ENCODE assay signal across 8 cellular contexts in the genomic region with DNA sequence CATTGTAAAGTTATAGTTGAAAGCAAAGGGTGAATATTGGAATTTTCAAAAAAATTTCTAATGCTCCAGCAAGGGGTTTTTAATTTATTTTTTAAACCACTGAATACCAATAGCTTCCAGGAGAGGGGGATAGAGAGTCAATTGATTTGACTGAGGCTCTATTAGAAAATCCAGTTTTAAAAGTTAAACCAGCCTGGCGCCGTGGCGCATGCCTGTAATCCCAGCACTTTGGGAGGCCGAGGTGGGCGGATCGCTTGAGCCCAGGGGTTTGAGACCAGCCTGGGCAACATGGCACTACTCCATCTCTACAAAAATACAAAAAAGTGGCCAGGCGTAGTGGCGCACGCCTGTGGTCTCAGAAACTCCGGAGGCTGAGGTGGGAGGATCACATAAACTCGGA.
DNase-seq lines count a peak whose midpoint lies in the region; ATAC-seq and TF ChIP-seq lines count a peak whose summit lies in the region.

No MANE protein-coding gene starts in this region.

- H3K36me3 Mint-ChIP-seq in GM23338 (ENCODE audit: low read depth): peaks cover 25% of the 10 kb centered on the region
- no peaks in the 10 kb centered on the region for H3K36me3 Mint-ChIP-seq in activated CD4-positive, alpha-beta T cell treated with anti-CD3 and anti-CD28 coated beads, Interleukin-2, amount 10 ng/mL, durations not matched to agents 7 days and 5 days (ENCODE audit: low read depth)

- no peak overlapping the region for H3K4me2 ChIP-seq in GM23338

- intact Hi-C loops in left ventricle myocardium inferior (cut with micrococcal nuclease): loop anchor here (5.0 to 10.0 kb wide), 2 partner anchors 257 to 551 kb away; no protein-coding TSS in a partner anchor

- no peaks in the 10 kb centered on the region for H3F3A ChIP-seq in GM23338 (replicated peaks; ENCODE audit: low read depth)

- no peaks in the 10 kb centered on the region for H3K9me3 ChIP-seq in left ventricle myocardium inferior (replicated peaks)

- no peak overlapping the region for H2AFZ ChIP-seq in GM23338

- H3K79me2 ChIP-seq in GM23338 (replicated peaks; ENCODE audit: insufficient read depth): no peaks in the 10 kb centered on the region

- no peak overlapping the region for H3K27ac ChIP-seq in GM23338 (ENCODE audit: low read depth)
- H3K27ac ChIP-seq in left ventricle myocardium inferior (replicated peaks): no peak overlapping the region

- H3K4me1 ChIP-seq in GM23338 (ENCODE audit: insufficient read depth) (peaks cover 24% of the 10 kb centered on the region), left ventricle myocardium inferior (peaks cover 7% of the 10 kb centered on the region)

- no peak overlapping the region for H3K4me3 Mint-ChIP-seq in GM23338
- no peak overlapping the region for H3K4me3 Mint-ChIP-seq in activated CD4-positive, alpha-beta T cell treated with anti-CD3 and anti-CD28 coated beads, Interleukin-2, amount 10 ng/mL, durations not matched to agents 7 days and 5 days

- peak; percentile 43 to 74; a peak in 3 of 4 replicates for TF ChIP-seq CTCF in GM23338 (conservative IDR thresholded peaks at IDR 0.05; ENCODE audit: low read depth in 2 of 2)
- peak; percentile 77 for TF ChIP-seq CTCF in left ventricle myocardium inferior (IDR thresholded peaks at IDR 0.05; ENCODE audit: borderline replicate concordance)

- H4K20me1 ChIP-seq in GM23338 (replicated peaks; ENCODE audit: insufficient read depth): no peaks in the 10 kb centered on the region

- peaks cover 44% of the 10 kb centered on the region for H3K4me1 Mint-ChIP-seq in GM23338
- H3K4me1 Mint-ChIP-seq in activated CD4-positive, alpha-beta T cell treated with anti-CD3 and anti-CD28 coated beads, Interleukin-2, amount 10 ng/mL, durations not matched to agents 7 days and 5 days: no peaks in the 10 kb centered on the region

- CTCF ChIA-PET in activated CD4-positive, alpha-beta T cell treated with anti-CD3 and anti-CD28 coated beads, Interleukin-2, amount 10 ng/mL, durations not matched to agents 7 days and 5 days (lab: Charles Lee): interaction anchor here (0.5 to 0.6 kb wide), 2 partner anchors 78 to 253 kb away, joined by 3 read pairs; no protein-coding TSS in a partner anchor

- POLR2A ChIA-PET in activated CD4-positive, alpha-beta T cell treated with anti-CD3 and anti-CD28 coated beads, Interleukin-2, amount 10 ng/mL, durations not matched to agents 7 days and 5 days (lab: Charles Lee): no interaction called here

- no peak overlapping the region for H3K27ac Mint-ChIP-seq in GM23338
- no peak overlapping the region for H3K27ac Mint-ChIP-seq in activated CD4-positive, alpha-beta T cell treated with anti-CD3 and anti-CD28 coated beads, Interleukin-2, amount 10 ng/mL, durations not matched to agents 7 days and 5 days

- H3K36me3 ChIP-seq in GM23338 (ENCODE audit: insufficient read depth) (no peaks in the 10 kb centered on the region), left ventricle myocardium inferior (no peaks in the 10 kb centered on the region)

- DNase-seq in AML-193 (lab: John Stamatoyannopoulos, UW): peak; percentile 7 to 32
- peak; percentile 74 for DNase-seq in GM23338 (ENCODE audit: low spot score)
- DNase-seq in SW480 (ENCODE audit: low spot score): peak; percentile 5
- DNase-seq in left ventricle myocardium inferior: no peak
- peak; percentile 31 for DNase-seq in stromal cell of bone marrow (ENCODE audit: low read depth)
- no peak for DNase-seq in stimulated activated CD4-positive, alpha-beta T cell treated with anti-CD3 and anti-CD28 coated beads, Interleukin-4, amount 100 ng/mL, for 1 hour
- no peak for DNase-seq in activated CD4-positive, alpha-beta T cell treated with anti-CD3 and anti-CD28 coated beads, Interleukin-2, amount 10 ng/mL, durations not matched to agents 7 days and 5 days

- peaks cover 4% of the 10 kb centered on the region; the same call in 2 of the 3 replicates for H3K9me3 Mint-ChIP-seq in GM23338
- no peaks in the 10 kb centered on the region for H3K9me3 Mint-ChIP-seq in activated CD4-positive, alpha-beta T cell treated with anti-CD3 and anti-CD28 coated beads, Interleukin-2, amount 10 ng/mL, durations not matched to agents 7 days and 5 days

- H3K4me3 ChIP-seq in GM23338: no peak overlapping the region
- no peak overlapping the region for H3K4me3 ChIP-seq in left ventricle myocardium inferior

- peaks cover 10% of the 10 kb centered on the region for H3K9me2 ChIP-seq in GM23338 (ENCODE audit: insufficient read depth)

- H3K27me3 ChIP-seq in GM23338 (ENCODE audit: insufficient read depth) (no peaks in the 10 kb centered on the region), left ventricle myocardium inferior (ENCODE audit: low read depth) (no peaks in the 10 kb centered on the region)

- H3K27me3 Mint-ChIP-seq in GM23338 (ENCODE audit: insufficient read depth, low read depth, poor library complexity): no peaks in the 10 kb centered on the region
- H3K27me3 Mint-ChIP-seq in activated CD4-positive, alpha-beta T cell treated with anti-CD3 and anti-CD28 coated beads, Interleukin-2, amount 10 ng/mL, durations not matched to agents 7 days and 5 days: no peaks in the 10 kb centered on the region

- ATAC-seq in GM23338 (peak; percentile 48; the same call in 2 of the 3 replicates), GM21825 (IDR thresholded peaks at IDR 0.05; ENCODE audit: unreplicated experiment) (no peak)

TF ChIP-seq in GM23338, 12 proteins besides CTCF, POLR2A, EP300 and RAD21 (continues in another document):
- TF ChIP-seq, protein P1, sequence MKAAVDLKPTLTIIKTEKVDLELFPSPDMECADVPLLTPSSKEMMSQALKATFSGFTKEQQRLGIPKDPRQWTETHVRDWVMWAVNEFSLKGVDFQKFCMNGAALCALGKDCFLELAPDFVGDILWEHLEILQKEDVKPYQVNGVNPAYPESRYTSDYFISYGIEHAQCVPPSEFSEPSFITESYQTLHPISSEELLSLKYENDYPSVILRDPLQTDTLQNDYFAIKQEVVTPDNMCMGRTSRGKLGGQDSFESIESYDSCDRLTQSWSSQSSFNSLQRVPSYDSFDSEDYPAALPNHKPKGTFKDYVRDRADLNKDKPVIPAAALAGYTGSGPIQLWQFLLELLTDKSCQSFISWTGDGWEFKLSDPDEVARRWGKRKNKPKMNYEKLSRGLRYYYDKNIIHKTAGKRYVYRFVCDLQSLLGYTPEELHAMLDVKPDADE (IDR thresholded peaks at IDR 0.05): no peak
- TF ChIP-seq CREB1 (CRISPR knock-in tag; IDR thresholded peaks at IDR 0.05; ENCODE audit: low read depth): no peak
- TF ChIP-seq, protein P2, sequence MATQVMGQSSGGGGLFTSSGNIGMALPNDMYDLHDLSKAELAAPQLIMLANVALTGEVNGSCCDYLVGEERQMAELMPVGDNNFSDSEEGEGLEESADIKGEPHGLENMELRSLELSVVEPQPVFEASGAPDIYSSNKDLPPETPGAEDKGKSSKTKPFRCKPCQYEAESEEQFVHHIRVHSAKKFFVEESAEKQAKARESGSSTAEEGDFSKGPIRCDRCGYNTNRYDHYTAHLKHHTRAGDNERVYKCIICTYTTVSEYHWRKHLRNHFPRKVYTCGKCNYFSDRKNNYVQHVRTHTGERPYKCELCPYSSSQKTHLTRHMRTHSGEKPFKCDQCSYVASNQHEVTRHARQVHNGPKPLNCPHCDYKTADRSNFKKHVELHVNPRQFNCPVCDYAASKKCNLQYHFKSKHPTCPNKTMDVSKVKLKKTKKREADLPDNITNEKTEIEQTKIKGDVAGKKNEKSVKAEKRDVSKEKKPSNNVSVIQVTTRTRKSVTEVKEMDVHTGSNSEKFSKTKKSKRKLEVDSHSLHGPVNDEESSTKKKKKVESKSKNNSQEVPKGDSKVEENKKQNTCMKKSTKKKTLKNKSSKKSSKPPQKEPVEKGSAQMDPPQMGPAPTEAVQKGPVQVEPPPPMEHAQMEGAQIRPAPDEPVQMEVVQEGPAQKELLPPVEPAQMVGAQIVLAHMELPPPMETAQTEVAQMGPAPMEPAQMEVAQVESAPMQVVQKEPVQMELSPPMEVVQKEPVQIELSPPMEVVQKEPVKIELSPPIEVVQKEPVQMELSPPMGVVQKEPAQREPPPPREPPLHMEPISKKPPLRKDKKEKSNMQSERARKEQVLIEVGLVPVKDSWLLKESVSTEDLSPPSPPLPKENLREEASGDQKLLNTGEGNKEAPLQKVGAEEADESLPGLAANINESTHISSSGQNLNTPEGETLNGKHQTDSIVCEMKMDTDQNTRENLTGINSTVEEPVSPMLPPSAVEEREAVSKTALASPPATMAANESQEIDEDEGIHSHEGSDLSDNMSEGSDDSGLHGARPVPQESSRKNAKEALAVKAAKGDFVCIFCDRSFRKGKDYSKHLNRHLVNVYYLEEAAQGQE (IDR thresholded peaks at IDR 0.05; ENCODE audit: unreplicated experiment): no peak

Comparison
In these comparisons a context has a peak if more than half of its experiments do, and no peak if none do; other contexts are left out.
1. DNase-seq: peak in AML-193 (2 of 2), GM23338 (single experiment), SW480 (single experiment) and stromal cell of bone marrow (single experiment); none in left ventricle myocardium inferior (single experiment), stimulated activated CD4-positive, alpha-beta T cell treated with anti-CD3 and anti-CD28 coated beads, Interleukin-4, amount 100 ng/mL, for 1 hour (single experiment) and activated CD4-positive, alpha-beta T cell treated with anti-CD3 and anti-CD28 coated beads, Interleukin-2, amount 10 ng/mL, durations not matched to agents 7 days and 5 days (single experiment).